1 cellular context compared by ENCODE assay signal in genomic region chr19:29714371-29714952, GRCh38.
TF ChIP-seq lines count a peak whose summit lies in the region.

No MANE protein-coding gene starts in this region.

TF ChIP-seq in GM23338, 12 proteins besides CTCF, POLR2A, EP300 and RAD21 (continued from another document):
- TF ChIP-seq REST (IDR thresholded peaks at IDR 0.05; ENCODE audit: unreplicated experiment) (no peak), STAT1 (IDR thresholded peaks at IDR 0.05; ENCODE audit: unreplicated experiment) (no peak), ETS1 (IDR thresholded peaks at IDR 0.05) (no peak), EZH2 (IDR thresholded peaks at IDR 0.05; ENCODE audit: low read depth, unreplicated experiment) (no peak)
